ENCODE assay signal across 29 cellular contexts in the genomic region with DNA sequence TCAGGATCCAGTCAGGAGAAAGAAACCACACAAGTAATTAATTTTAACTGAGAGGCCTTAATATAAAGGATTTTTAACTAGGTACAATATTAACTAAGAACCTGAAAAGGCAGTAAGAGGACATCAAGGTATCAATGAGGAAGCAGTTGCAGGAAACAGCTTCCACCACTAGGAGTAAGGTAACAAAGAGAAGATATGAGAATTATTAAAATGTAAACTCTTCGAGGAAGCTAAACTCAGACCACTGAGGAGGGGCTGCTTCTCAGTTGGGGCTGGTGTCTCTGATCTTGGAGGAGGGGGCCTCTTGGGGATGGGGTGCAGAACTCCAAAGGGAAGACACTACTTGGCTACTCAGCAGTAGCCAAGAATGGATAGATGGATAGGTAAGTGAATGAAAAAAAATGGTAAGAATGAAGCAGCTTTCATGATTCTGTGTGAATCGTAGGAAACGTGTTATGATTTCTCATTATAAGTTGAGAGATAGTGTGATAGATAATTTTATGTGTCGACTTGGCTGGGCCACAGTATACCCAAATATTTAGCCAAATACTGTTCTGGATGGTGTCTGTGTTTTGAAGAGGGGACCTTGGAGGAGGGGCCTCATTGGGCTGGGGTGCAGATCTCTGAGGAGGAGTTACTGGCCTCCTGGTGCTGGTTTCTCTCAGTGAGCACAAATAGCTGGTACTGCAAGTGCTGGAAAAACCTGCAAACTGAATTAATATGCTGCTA.
A peak's percentile ranks its signal among the peaks of the same experiment; 100 is the strongest.
DNase-seq lines count a peak whose midpoint lies in the region; ATAC-seq and TF ChIP-seq lines count a peak whose summit lies in the region.
"Had no signal": no experiment of that assay in that cellular context is flagged by ENCODE, and none has a peak within 500 bp of the region (broad histone marks: within the 10 kb centered on the region; RNA-seq: fewer than 3 reads in every experiment).

No MANE protein-coding gene starts in this region.

- intact Hi-C loops in activated CD4-positive, alpha-beta memory T cell treated with anti-CD3 and anti-CD28 coated beads for 36 hours (cut with micrococcal nuclease), result no loop called here

- no peaks in the 10 kb centered on the region for H3F3A ChIP-seq in SK-N-SH (replicated peaks; ENCODE audit: insufficient read depth)

- H2AFZ ChIP-seq in SK-N-SH (ENCODE audit: low read depth), result no peak overlapping the region

- H3K9ac ChIP-seq in SK-N-SH (no peak overlapping the region), endodermal cell (ENCODE audit: extremely low read depth, low read length, poor library complexity, severe bottlenecking) (no peak overlapping the region), mesendoderm (ENCODE audit: low read length) (no peak overlapping the region)

- ATAC-seq in SK-N-SH treated with all-trans-retinoic acid at 6 μM for 48 hours, result no peak
- ATAC-seq: activated CD8-positive, alpha-beta T cell treated with anti-CD3 and anti-CD28 coated beads for 36 hours; heart left ventricle; lower lobe of right lung; natural killer cell; Panc1; T-helper 17 cell had no signal

- no peak for TF ChIP-seq POLR2A in NB4 (IDR thresholded peaks at IDR 0.05; ENCODE audit: extremely low read depth, insufficient read length)

- H4K5ac ChIP-seq in mesendoderm (ENCODE audit: low read length), result no peak overlapping the region

- H3K9me2 ChIP-seq in SK-N-SH, result no peaks in the 10 kb centered on the region

- H3K27me3 ChIP-seq in SK-N-SH (ENCODE audit: insufficient read depth) (no peaks in the 10 kb centered on the region), endodermal cell (ENCODE audit: control insufficient read depth, insufficient read depth, low read length, poor library complexity, severe bottlenecking) (no peaks in the 10 kb centered on the region), mesendoderm (ENCODE audit: insufficient read depth, low read length, poor library complexity) (no peaks in the 10 kb centered on the region)
- H3K27me3 ChIP-seq: heart left ventricle, SJSA1, uterus had no signal

- no peak overlapping the region for H4K8ac ChIP-seq in mesendoderm (ENCODE audit: low read depth, low read length)

- H3K4me2 ChIP-seq in SK-N-SH, result no peak overlapping the region
- H3K4me2 ChIP-seq in mesendoderm (ENCODE audit: low read length), result no peak overlapping the region

- no peak overlapping the region for H3K27ac Mint-ChIP-seq in endodermal cell
- H3K27ac Mint-ChIP-seq in activated CD4-positive, alpha-beta memory T cell treated with anti-CD3 and anti-CD28 coated beads for 36 hours, result no peak overlapping the region
- H3K27ac Mint-ChIP-seq: activated CD8-positive, alpha-beta T cell treated with anti-CD3 and anti-CD28 coated beads for 36 hours; activated naive CD4-positive, alpha-beta T cell treated with anti-CD3 and anti-CD28 coated beads, Interleukin-2, amount 50 U/mL, for 24 hours; activated T-helper 2 cell treated with anti-CD3 and anti-CD28 coated beads, Interferon-gamma antibody, Interleukin-2, Interleukin-4, amounts not matched to agents 10 μg/mL and 5 μg/mL and 100 μg/mL, durations not matched to agents 14 hours and 24 hours and 36 hours; CD4-positive, alpha-beta T cell; natural killer cell; stimulated activated naive CD8-positive, alpha-beta T cell treated with anti-CD3 and anti-CD28 coated beads, Interleukin-15, Interleukin-2, amounts not matched to agents 100 ng/mL and 50 ng/mL, for 24 hours; T-helper 17 cell had no signal

- H3K4me1 ChIP-seq in SK-N-SH (ENCODE audit: control insufficient read depth in 1 of 2, insufficient read depth in 2 of 2, low read depth in 1 of 2, low read length in 1 of 2) (no peaks in the 10 kb centered on the region), endodermal cell (ENCODE audit: control insufficient read depth, insufficient read depth, low read length) (no peaks in the 10 kb centered on the region), mesendoderm (ENCODE audit: control insufficient read depth, low read depth, low read length) (no peaks in the 10 kb centered on the region)
- H3K4me1 ChIP-seq: heart left ventricle, lower lobe of right lung, SJSA1, uterus had no signal

- no peak overlapping the region for H3K4me3 Mint-ChIP-seq in endodermal cell
- no peak overlapping the region for H3K4me3 Mint-ChIP-seq in activated CD4-positive, alpha-beta memory T cell treated with anti-CD3 and anti-CD28 coated beads for 36 hours
- H3K4me3 Mint-ChIP-seq: activated CD8-positive, alpha-beta T cell treated with anti-CD3 and anti-CD28 coated beads for 36 hours; activated naive CD4-positive, alpha-beta T cell treated with anti-CD3 and anti-CD28 coated beads, Interleukin-2, amount 50 U/mL, for 24 hours; CD4-positive, alpha-beta T cell; natural killer cell; stimulated activated naive CD8-positive, alpha-beta T cell treated with anti-CD3 and anti-CD28 coated beads, Interleukin-15, Interleukin-2, amounts not matched to agents 100 ng/mL and 50 ng/mL, for 24 hours; T-helper 17 cell had no signal

- TF ChIP-seq EP300 in SK-N-SH (IDR thresholded peaks at IDR 0.05; ENCODE audit: borderline replicate concordance in 1 of 2, low read depth in 1 of 2, low read length in 1 of 2), result no peak

- H3K27ac ChIP-seq in SK-N-SH (ENCODE audit: low read depth in 2 of 2, low read length in 1 of 2) (no peak overlapping the region), endodermal cell (ENCODE audit: low read depth, low read length) (no peak overlapping the region), mesendoderm (ENCODE audit: low read depth, low read length) (no peak overlapping the region)
- H3K27ac ChIP-seq: heart left ventricle, lower lobe of right lung, SJSA1, thoracic aorta, uterus had no signal

- H3K79me2 ChIP-seq in SK-N-SH (ENCODE audit: insufficient read depth) (no peaks in the 10 kb centered on the region), mesendoderm (ENCODE audit: control insufficient read depth, insufficient read depth, low read length) (no peaks in the 10 kb centered on the region)

- DNase-seq in SK-N-SH (no peak), NB4 (ENCODE audit: low read depth) (no peak), endodermal cell (peak; percentile 51), mesendoderm (no peak), NCI-H1105 (lab: John Stamatoyannopoulos, UW) (no peak), NCI-H1694 (lab: John Stamatoyannopoulos, UW) (no peak)
- DNase-seq in activated CD4-positive, alpha-beta memory T cell treated with anti-CD3 and anti-CD28 coated beads for 36 hours, result no peak
- DNase-seq: activated CD4-positive, alpha-beta T cell treated with anti-CD3 and anti-CD28 coated beads for 1 hour; activated CD8-positive, alpha-beta T cell treated with anti-CD3 and anti-CD28 coated beads for 36 hours; CD4-positive, alpha-beta T cell; effector CD8-positive, alpha-beta T cell; erythroblast; heart left ventricle; kidney glomerular epithelial cell; lower lobe of right lung; natural killer cell; NCI-H1417; NCI-H2081 treated with DMSO at 0.1 percent for 48 hours; NCI-H345; NCI-H774; T-helper 17 cell; uterus had no signal

- no peak overlapping the region for H3K4me3 ChIP-seq in SK-N-SH (ENCODE audit: low read depth in 2 of 2, low read length in 1 of 2)
- H3K4me3 ChIP-seq in NB4 (ENCODE audit: low read depth, low read length), result no peak overlapping the region
- no peak overlapping the region for H3K4me3 ChIP-seq in endodermal cell (ENCODE audit: low read length)
- no peak overlapping the region for H3K4me3 ChIP-seq in mesendoderm (ENCODE audit: low read length)
- H3K4me3 ChIP-seq: heart left ventricle, lower lobe of right lung, SJSA1, thoracic aorta, uterus had no signal

- H3K18ac ChIP-seq in mesendoderm (ENCODE audit: low read length), result no peak overlapping the region

- H3K36me3 Mint-ChIP-seq in endodermal cell (ENCODE audit: low read depth), result no peaks in the 10 kb centered on the region
- no peaks in the 10 kb centered on the region for H3K36me3 Mint-ChIP-seq in activated CD4-positive, alpha-beta memory T cell treated with anti-CD3 and anti-CD28 coated beads for 36 hours
- H3K36me3 Mint-ChIP-seq: activated naive CD4-positive, alpha-beta T cell treated with anti-CD3 and anti-CD28 coated beads, Interleukin-2, amount 50 U/mL, for 24 hours had no signal

- no peak overlapping the region for H3K23ac ChIP-seq in mesendoderm (ENCODE audit: low read length)

- no peaks in the 10 kb centered on the region for H3K79me1 ChIP-seq in mesendoderm (ENCODE audit: low read length)

- H3K4me1 Mint-ChIP-seq in endodermal cell, result peaks cover 8% of the 10 kb centered on the region
- H3K4me1 Mint-ChIP-seq in activated CD4-positive, alpha-beta memory T cell treated with anti-CD3 and anti-CD28 coated beads for 36 hours (ENCODE audit: low read depth), result no peaks in the 10 kb centered on the region
- H3K4me1 Mint-ChIP-seq: activated naive CD4-positive, alpha-beta T cell treated with anti-CD3 and anti-CD28 coated beads, Interleukin-2, amount 50 U/mL, for 24 hours; natural killer cell; T-helper 17 cell had no signal

- no peak overlapping the region for H2AK5ac ChIP-seq in mesendoderm (ENCODE audit: low read length)

- no peaks in the 10 kb centered on the region for H3K36me3 ChIP-seq in SK-N-SH (replicated peaks in 1 of 2; ENCODE audit: control insufficient read depth in 1 of 2, insufficient read depth in 2 of 2, low read length in 1 of 2)
- no peaks in the 10 kb centered on the region for H3K36me3 ChIP-seq in endodermal cell (ENCODE audit: control insufficient read depth, insufficient read depth, low read length)
- H3K36me3 ChIP-seq in mesendoderm (ENCODE audit: control insufficient read depth, insufficient read depth, low read length), result no peaks in the 10 kb centered on the region
- H3K36me3 ChIP-seq: heart left ventricle, lower lobe of right lung, SJSA1, thoracic aorta, uterus had no signal

- no peaks in the 10 kb centered on the region for H3K27me3 Mint-ChIP-seq in endodermal cell (ENCODE audit: insufficient read depth)
- H3K27me3 Mint-ChIP-seq in activated CD4-positive, alpha-beta memory T cell treated with anti-CD3 and anti-CD28 coated beads for 36 hours, result no peaks in the 10 kb centered on the region
- H3K27me3 Mint-ChIP-seq: activated CD8-positive, alpha-beta T cell treated with anti-CD3 and anti-CD28 coated beads for 36 hours; activated naive CD4-positive, alpha-beta T cell treated with anti-CD3 and anti-CD28 coated beads, Interleukin-2, amount 50 U/mL, for 24 hours; CD4-positive, alpha-beta T cell; stimulated activated naive CD8-positive, alpha-beta T cell treated with anti-CD3 and anti-CD28 coated beads, Interleukin-15, Interleukin-2, amounts not matched to agents 100 ng/mL and 50 ng/mL, for 24 hours; T-helper 17 cell had no signal

- H4K20me1 ChIP-seq in SK-N-SH (ENCODE audit: insufficient read depth), result no peaks in the 10 kb centered on the region

- H3K56ac ChIP-seq in mesendoderm (ENCODE audit: low read length), result no peak overlapping the region

- no peaks in the 10 kb centered on the region for H3K9me3 Mint-ChIP-seq in endodermal cell
- H3K9me3 Mint-ChIP-seq in activated CD4-positive, alpha-beta memory T cell treated with anti-CD3 and anti-CD28 coated beads for 36 hours, result peaks cover 7% of the 10 kb centered on the region

- H2BK5ac ChIP-seq in mesendoderm (ENCODE audit: low read length), result no peak overlapping the region

- H2BK120ac ChIP-seq in mesendoderm (ENCODE audit: low read depth, low read length), result no peak overlapping the region

- TF ChIP-seq CTCF in SK-N-SH (IDR thresholded peaks at IDR 0.05) (0 out of 2 replicates have a peak, but pooled peaks have one; percentile 8), NB4 (IDR thresholded peaks at IDR 0.05; ENCODE audit: low read depth, low read length) (peak; percentile 19), endodermal cell (conservative IDR thresholded peaks at IDR 0.05) (peak; percentile 69)

- H2BK15ac ChIP-seq in mesendoderm (replicated peaks; ENCODE audit: low read depth), result no peak overlapping the region

- POLR2A ChIA-PET in SK-N-SH (lab: Yijun Ruan, JAX), result no interaction called here
- POLR2A ChIA-PET in activated CD4-positive, alpha-beta memory T cell treated with anti-CD3 and anti-CD28 coated beads for 36 hours (lab: Charles Lee), result interaction anchor here (0.6 kb wide), 1 partner anchor 22 kb away, joined by 3 read pairs; no protein-coding TSS in a partner anchor

- H3K9me3 ChIP-seq in SK-N-SH (no peaks in the 10 kb centered on the region), endodermal cell (ENCODE audit: control insufficient read depth, low read length) (no peaks in the 10 kb centered on the region)
- H3K9me3 ChIP-seq: heart left ventricle, lower lobe of right lung, SJSA1, thoracic aorta, uterus had no signal

- no peak overlapping the region for H3K4ac ChIP-seq in mesendoderm (ENCODE audit: low read depth, low read length)

- TF ChIP-seq RAD21 in SK-N-SH (IDR thresholded peaks at IDR 0.05; ENCODE audit: low read length), result no peak

- 0% methylated on average over 4 of the region's 4 CpGs for WGBS in SK-N-SH (ENCODE audit: low lambda C conversion rate)
- 94 to 100% methylated on average over 1 to 4 of the region's 4 CpGs for WGBS in endodermal cell (ENCODE audit: insufficient coverage in 1 of 2, insufficient read length in 1 of 2), 2 experiments
- WGBS in mesendoderm (ENCODE audit: extremely low coverage, insufficient coverage, low lambda C conversion rate), result no CpG with 5 or more reads among the region's 4 CpGs

- CTCF ChIA-PET in SK-N-SH (lab: Yijun Ruan, JAX), result no interaction called here
- CTCF ChIA-PET in activated CD4-positive, alpha-beta memory T cell treated with anti-CD3 and anti-CD28 coated beads for 36 hours (lab: Charles Lee), result no interaction called here

Comparison
In these comparisons a context has a peak if more than half of its experiments do, and no peak if none do; other contexts are left out.
1. CTCF ChIP-seq: peak in every context shown above with its lines; median percentile 69 in endodermal cell; 19 in NB4; 8 in SK-N-SH.